Comparison of ENCODE assay signal across 22 cellular contexts in genomic region chr16:89040391-89040790, GRCh38. TPM values are rescaled to one million over a fixed set of nuclear protein-coding genes. Genes with fewer than 3 reads are reported as not detected.
A peak's percentile ranks its signal among the peaks of the same experiment; 100 is the strongest.
DNase-seq lines count a peak whose midpoint lies in the region; ATAC-seq and TF ChIP-seq lines count a peak whose summit lies in the region.
"Had no signal": no experiment of that assay in that cellular context is flagged by ENCODE, and none has a peak within 500 bp of the region (broad histone marks: within the 10 kb centered on the region; RNA-seq: fewer than 3 reads in every experiment).

No MANE protein-coding gene starts in this region.

- intact Hi-C loops in right cardiac atrium (cut with DNase I) = no loop called here

- H3K4me1 ChIP-seq in BE2C (no peaks in the 10 kb centered on the region), OCI-LY1 (ENCODE audit: insufficient read depth, low read length, severe bottlenecking) (peaks cover 52% of the 10 kb centered on the region), right cardiac atrium (ENCODE audit: control insufficient read depth, insufficient read depth, low read length) (no peaks in the 10 kb centered on the region)

- no peak overlapping the region for H3K4me2 ChIP-seq in OCI-LY1 (ENCODE audit: low read length)
- H3K4me2 ChIP-seq: PC-9 had no signal

- H3K4me1 Mint-ChIP-seq in progenitor cell of endocrine pancreas (ENCODE audit: low read depth) = no peaks in the 10 kb centered on the region

- peaks cover 83% of the 10 kb centered on the region for H3K27me3 ChIP-seq in BE2C
- peaks cover 9% of the 10 kb centered on the region for H3K27me3 ChIP-seq in OCI-LY1 (ENCODE audit: insufficient read depth, low read length)
- H3K27me3 ChIP-seq in right cardiac atrium (ENCODE audit: control insufficient read depth, insufficient read depth) = no peaks in the 10 kb centered on the region

- H4K20me1 ChIP-seq in OCI-LY1 (ENCODE audit: insufficient read depth, low read length) = no peaks in the 10 kb centered on the region

- TF ChIP-seq CTCF in BE2C (IDR thresholded peaks at IDR 0.05; ENCODE audit: low read depth, low read length) (no peak), OCI-LY1 (IDR thresholded peaks at IDR 0.05; ENCODE audit: low read length) (no peak), progenitor cell of endocrine pancreas (IDR thresholded peaks at IDR 0.05; ENCODE audit: unreplicated experiment) (no peak)

- H3K4me3 ChIP-seq in BE2C (ENCODE audit: low read depth, low read length) (no peak overlapping the region), OCI-LY1 (ENCODE audit: low read depth, low read length, poor library complexity, severe bottlenecking) (no peak overlapping the region), right cardiac atrium (ENCODE audit: low read length) (no peak overlapping the region)
- H3K4me3 ChIP-seq: PC-9 had no signal

- H3F3A ChIP-seq in OCI-LY1 (ENCODE audit: insufficient read depth, low read length) = no peaks in the 10 kb centered on the region

- no peaks in the 10 kb centered on the region for H3K36me3 ChIP-seq in BE2C
- H3K36me3 ChIP-seq in OCI-LY1 (ENCODE audit: insufficient read depth, low read length) = no peaks in the 10 kb centered on the region

- H3K36me3 Mint-ChIP-seq in progenitor cell of endocrine pancreas (ENCODE audit: insufficient read depth) = no peaks in the 10 kb centered on the region

- no peak for ATAC-seq in right cardiac atrium
- ATAC-seq in GM18498 (IDR thresholded peaks at IDR 0.05; ENCODE audit: unreplicated experiment) = no peak
- ATAC-seq: HCT116 had no signal

- no peak overlapping the region for H3K9ac ChIP-seq in OCI-LY1 (ENCODE audit: low read length)

- 73% methylated on average over 8 of the region's 8 CpGs for WGBS in right cardiac atrium

- H3K27ac ChIP-seq in OCI-LY1 (ENCODE audit: low read depth, low read length, poor library complexity, severe bottlenecking) = peak overlapping the region; percentile 69
- H3K27ac ChIP-seq in right cardiac atrium (ENCODE audit: low read length) = no peak overlapping the region
- H3K27ac ChIP-seq: C4-2B, PC-9, RWPE1 had no signal

- H3K27me3 Mint-ChIP-seq in progenitor cell of endocrine pancreas = peaks cover 20% of the 10 kb centered on the region

- peak; percentile 2 for DNase-seq in BE2C
- DNase-seq in right cardiac atrium = peak; percentile 6 to 26 (median 14)
- no peak for DNase-seq in progenitor cell of endocrine pancreas (ENCODE audit: low spot score, unreplicated experiment)
- DNase-seq in GDM1 (lab: John Stamatoyannopoulos, UW) = no peak
- DNase-seq in NCI-H146 treated with DMSO at 0.1 percent for 48 hours (lab: John Stamatoyannopoulos, UW; ENCODE audit: unreplicated experiment) = no peak
- no peak for DNase-seq in NOMO-1 treated with DMSO at 0.1 percent for 48 hours (lab: John Stamatoyannopoulos, UW; ENCODE audit: unreplicated experiment)
- DNase-seq: DMS79, GOT3, MM.1S, NCI-H1092, NCI-H1436 treated with DMSO at 0.1 percent for 48 hours, NCI-H2029 treated with DMSO at 0.1 percent for 48 hours, NCI-H2171 treated with DMSO at 0.1 percent for 48 hours, NCI-H446, NCI-H69, PC-9, SW 1271 had no signal

- peak overlapping the region; percentile 37 for H3K27ac Mint-ChIP-seq in progenitor cell of endocrine pancreas

- no peaks in the 10 kb centered on the region for H3K9me2 ChIP-seq in OCI-LY1 (ENCODE audit: low read depth, low read length)

- no peaks in the 10 kb centered on the region for H3K9me3 ChIP-seq in BE2C
- H3K9me3 ChIP-seq in OCI-LY1 (ENCODE audit: low read length) = no peaks in the 10 kb centered on the region
- H3K9me3 ChIP-seq in right cardiac atrium (ENCODE audit: control insufficient read depth, low read length) = no peaks in the 10 kb centered on the region

- no peaks in the 10 kb centered on the region for H3K9me3 Mint-ChIP-seq in progenitor cell of endocrine pancreas (ENCODE audit: low read depth)

- H3K4me3 Mint-ChIP-seq in progenitor cell of endocrine pancreas (ENCODE audit: low read depth) = no peak overlapping the region

- no peak overlapping the region for H2AFZ ChIP-seq in OCI-LY1 (ENCODE audit: low read length)
- H2AFZ ChIP-seq: PC-9 had no signal

- no peaks in the 10 kb centered on the region for H3K79me2 ChIP-seq in OCI-LY1 (ENCODE audit: insufficient read depth, low read length)

RNA-seq across cellular contexts. Expression of gene ACSF3, which starts 53.3 kb away (rescaled TPM):
- polyA plus RNA-seq in BE2C (2012; ENCODE audit: insufficient read depth, insufficient read length, low read depth) = 27.6 TPM
- total RNA-seq in right cardiac atrium = 10 to 100 TPM; 13.9 to 22.4 (median 16.7) TPM
- 16.4 TPM for polyA plus RNA-seq in right cardiac atrium
- total RNA-seq in progenitor cell of endocrine pancreas = 25.2 and 31.3 TPM in 2 replicates

Comparison
In these comparisons a context has a peak if more than half of its experiments do, and no peak if none do; other contexts are left out.
1. DNase-seq: peak in BE2C (single experiment) and right cardiac atrium (3 of 3); none in progenitor cell of endocrine pancreas (single experiment), GDM1 (single experiment), NCI-H146 treated with DMSO at 0.1 percent for 48 hours (single experiment) and NOMO-1 treated with DMSO at 0.1 percent for 48 hours (single experiment).